10 cellular contexts compared by ENCODE assay signal in genomic region chr1:54254055-54254454, GRCh38. TPM values are rescaled to one million over a fixed set of nuclear protein-coding genes. Genes with fewer than 3 reads are reported as not detected.
DNase-seq lines count a peak whose midpoint lies in the region; ATAC-seq and TF ChIP-seq lines count a peak whose summit lies in the region.
"Had no signal": no experiment of that assay in that cellular context is flagged by ENCODE, and none has a peak within 500 bp of the region (broad histone marks: within the 10 kb centered on the region; RNA-seq: fewer than 3 reads in every experiment).

No MANE protein-coding gene starts in this region.

- H3K36me3 ChIP-seq in PC-3 (ENCODE audit: low read depth, low read length) (no peaks in the 10 kb centered on the region), transverse colon (no peaks in the 10 kb centered on the region)
- H3K36me3 ChIP-seq: neutrophil had no signal

- peak overlapping the region; percentile 64 for H3K27ac Mint-ChIP-seq in activated T-cell treated with anti-CD3 and anti-CD28 coated beads, Interleukin-2, amount 50 U/mL, for 24 hours
- H3K27ac Mint-ChIP-seq in activated T-cell treated with anti-CD3 and anti-CD28 coated beads, Interleukin-2, amount 50 U/mL, for 72 hours: no peak overlapping the region

- TF ChIP-seq POLR2A in transverse colon (IDR thresholded peaks at IDR 0.05): no peak

- intact Hi-C loops in PC-3 (cut with micrococcal nuclease): loop anchor here (5.0 kb wide), 1 partner anchor 153 kb away; the partner anchor contains the start of gene SSBP3
- intact Hi-C loops in transverse colon (cut with DNase I; ENCODE audit: low total_unique reads): no loop called here

- in situ Hi-C loops in transverse colon (cut with MboI; ENCODE audit: low pct_ligation_motif_present in 1 of 4, low pct_unique_long_range_greater_than_20kb in 1 of 4, low sequenced_read_pairs in 3 of 4): no loop called here

- H3K79me2 ChIP-seq in PC-3 (ENCODE audit: low read length): no peaks in the 10 kb centered on the region

- no peaks in the 10 kb centered on the region for H3K9me3 Mint-ChIP-seq in activated T-cell treated with anti-CD3 and anti-CD28 coated beads, Interleukin-2, amount 50 U/mL, for 24 hours
- H3K9me3 Mint-ChIP-seq in activated T-cell treated with anti-CD3 and anti-CD28 coated beads, Interleukin-2, amount 50 U/mL, for 72 hours: no peaks in the 10 kb centered on the region

- no peak overlapping the region for H3K4me3 ChIP-seq in PC-3 (ENCODE audit: low read length)
- no peak overlapping the region for H3K4me3 ChIP-seq in epithelial cell of esophagus (ENCODE audit: low read length)
- no peak overlapping the region for H3K4me3 ChIP-seq in transverse colon

- H3K27me3 ChIP-seq in PC-3 (ENCODE audit: low read length) (no peaks in the 10 kb centered on the region), transverse colon (no peaks in the 10 kb centered on the region)
- H3K27me3 ChIP-seq: neutrophil had no signal

- peak overlapping the region; percentile 70 for H3K4me2 ChIP-seq in PC-3 (ENCODE audit: low read length)

- no peaks in the 10 kb centered on the region for H3K9me2 ChIP-seq in PC-3 (replicated peaks; ENCODE audit: low read length)

- 0 out of 2 replicates have a peak overlapping the region, but pooled peaks have one; percentile 9 for H2AFZ ChIP-seq in PC-3 (ENCODE audit: low read length)

- no peak overlapping the region for H3K4me3 Mint-ChIP-seq in activated T-cell treated with anti-CD3 and anti-CD28 coated beads, Interleukin-2, amount 50 U/mL, for 24 hours
- H3K4me3 Mint-ChIP-seq in activated T-cell treated with anti-CD3 and anti-CD28 coated beads, Interleukin-2, amount 50 U/mL, for 72 hours: no peak overlapping the region

- H3F3A ChIP-seq in PC-3 (ENCODE audit: low read length, unreplicated experiment): no peaks in the 10 kb centered on the region

- POLR2A ChIA-PET in PC-3 (lab: Charles Lee; ENCODE audit: unreplicated experiment): no interaction called here

- no peaks in the 10 kb centered on the region for H4K20me1 ChIP-seq in PC-3 (ENCODE audit: low read length)

- no TSS peak for BruUV-seq in PC-3 (replicated peaks; lab: Mats Ljungman, UMichigan)

- H3K27me3 Mint-ChIP-seq in activated T-cell treated with anti-CD3 and anti-CD28 coated beads, Interleukin-2, amount 50 U/mL, for 24 hours: no peaks in the 10 kb centered on the region
- no peaks in the 10 kb centered on the region for H3K27me3 Mint-ChIP-seq in activated T-cell treated with anti-CD3 and anti-CD28 coated beads, Interleukin-2, amount 50 U/mL, for 72 hours (ENCODE audit: low read depth)

- H3K36me3 Mint-ChIP-seq in activated T-cell treated with anti-CD3 and anti-CD28 coated beads, Interleukin-2, amount 50 U/mL, for 24 hours (ENCODE audit: low read depth): peaks cover 40% of the 10 kb centered on the region
- no peaks in the 10 kb centered on the region for H3K36me3 Mint-ChIP-seq in activated T-cell treated with anti-CD3 and anti-CD28 coated beads, Interleukin-2, amount 50 U/mL, for 72 hours (ENCODE audit: insufficient read depth in 2 of 2)

- H3K9me3 ChIP-seq in PC-3 (ENCODE audit: low read length) (no peaks in the 10 kb centered on the region), transverse colon (no peaks in the 10 kb centered on the region)
- H3K9me3 ChIP-seq: neutrophil had no signal

- no peak for DNase-seq in activated T-cell treated with anti-CD3 and anti-CD28 coated beads, Interleukin-2, amount 50 U/mL, for 24 hours
- DNase-seq in activated T-cell treated with anti-CD3 and anti-CD28 coated beads, Interleukin-2, amount 50 U/mL, for 72 hours: no peak
- DNase-seq in PC-3 (peak; percentile 59), epithelial cell of esophagus (ENCODE audit: low read depth) (peak; percentile 40), transverse colon (peak; percentile 55), NCI-H1092 (lab: John Stamatoyannopoulos, UW) (no peak), SIG-M5 (lab: John Stamatoyannopoulos, UW) (no peak)
- DNase-seq: Karpas-422 had no signal

- 40 to 49% methylated on average over 1 to 10 of the region's 10 CpGs for WGBS in transverse colon (ENCODE audit: low coverage in 1 of 2), 2 donors

- CTCF ChIA-PET in PC-3 (lab: Charles Lee): no interaction called here

- peaks cover 41% of the 10 kb centered on the region for H3K4me1 ChIP-seq in PC-3 (ENCODE audit: insufficient read depth, low read length)
- peaks cover 0 to 27% (median 7%) of the 10 kb centered on the region in 4 donors for H3K4me1 ChIP-seq in transverse colon

- H3K27ac ChIP-seq in PC-3 (ENCODE audit: low read length) (peak overlapping the region; percentile 85), transverse colon (no peak overlapping the region)
- H3K27ac ChIP-seq: neutrophil had no signal

- TF ChIP-seq EP300 in transverse colon (IDR thresholded peaks at IDR 0.05; ENCODE audit: low read depth): no peak

- H3K9ac ChIP-seq in PC-3 (ENCODE audit: low read length): peak overlapping the region; percentile 37

- TF ChIP-seq CTCF in PC-3 (conservative IDR thresholded peaks at IDR 0.05; ENCODE audit: low read depth, low read length) (no peak), epithelial cell of esophagus (IDR thresholded peaks at IDR 0.05; ENCODE audit: insufficient read depth, low read depth, low read length, missing control alignments) (no peak), transverse colon (IDR thresholded peaks at IDR 0.05) (no peak)

- no peak for ATAC-seq in activated T-cell treated with anti-CD3 and anti-CD28 coated beads, Interleukin-2, amount 50 U/mL, for 72 hours (replicated peaks in 1 of 2)
- ATAC-seq in PC-3: peak; percentile 12
- no peak for ATAC-seq in HG02884 (IDR thresholded peaks at IDR 0.05; ENCODE audit: unreplicated experiment)

- H3K4me1 Mint-ChIP-seq in activated T-cell treated with anti-CD3 and anti-CD28 coated beads, Interleukin-2, amount 50 U/mL, for 24 hours (ENCODE audit: low read depth): peaks cover 3% of the 10 kb centered on the region
- H3K4me1 Mint-ChIP-seq in activated T-cell treated with anti-CD3 and anti-CD28 coated beads, Interleukin-2, amount 50 U/mL, for 72 hours (ENCODE audit: low read depth): no peaks in the 10 kb centered on the region

RNA-seq across cellular contexts. Expression of gene MRPL37, which starts 54.1 kb away (rescaled TPM):
- total RNA-seq in activated T-cell treated with anti-CD3 and anti-CD28 coated beads, Interleukin-2, amount 50 U/mL, for 72 hours: 100 to 1,000 TPM; 150 to 166 TPM
- total RNA-seq in PC-3 (2014; rRNA removed) (191 and 211 TPM in 2 replicates), transverse colon (100 to 1,000 TPM in 1 of 4 donors, 10 to 100 TPM in 2, 1 to 10 TPM in 1; 9.7 to 122 (median 57.8) TPM)

RNA-seq across cellular contexts. Expression of gene CYB5RL, which starts 54.2 kb away (rescaled TPM):
- total RNA-seq in activated T-cell treated with anti-CD3 and anti-CD28 coated beads, Interleukin-2, amount 50 U/mL, for 72 hours: 10 to 100 TPM in 1 of 2 donors, 1 to 10 TPM in 1; 8.4 to 14.0 TPM
- total RNA-seq in PC-3 (2014; rRNA removed) (3.6 and 11.9 TPM in 2 replicates), transverse colon (1 to 10 TPM; 1.9 to 5.1 (median 3.6) TPM)

Comparison
In these comparisons a context has a peak if more than half of its experiments do, and no peak if none do; other contexts are left out.
1. DNase-seq: peak in PC-3 (single experiment), epithelial cell of esophagus (single experiment) and transverse colon (single experiment); none in activated T-cell treated with anti-CD3 and anti-CD28 coated beads, Interleukin-2, amount 50 U/mL, for 24 hours (single experiment), activated T-cell treated with anti-CD3 and anti-CD28 coated beads, Interleukin-2, amount 50 U/mL, for 72 hours (0 of 2), NCI-H1092 (single experiment) and SIG-M5 (single experiment).